In the genomic region with DNA sequence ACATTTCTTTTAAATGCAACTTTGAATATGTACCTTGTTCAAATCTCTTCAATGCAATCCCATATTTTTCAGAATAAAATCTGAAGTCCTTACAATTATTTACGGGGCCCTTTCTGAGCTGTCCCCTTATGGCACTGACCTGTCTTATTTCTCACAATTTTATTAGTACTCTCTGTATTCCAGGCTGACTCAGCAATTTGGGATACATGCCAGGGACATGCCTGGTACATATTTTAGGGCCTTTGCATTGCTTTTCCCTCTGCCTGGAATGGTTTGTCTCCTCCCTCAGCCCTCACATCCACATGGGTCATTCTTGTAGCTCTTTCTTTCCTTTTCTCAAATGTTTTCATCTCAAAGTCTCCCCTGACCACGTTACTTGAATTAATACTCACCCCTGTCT, we compare ENCODE assay signal across 18 cellular contexts.
DNase-seq lines count a peak whose midpoint lies in the region; ATAC-seq, FAIRE-seq and TF ChIP-seq lines count a peak whose summit lies in the region.
"Had no signal": no experiment of that assay in that cellular context is flagged by ENCODE, and none has a peak within 500 bp of the region (broad histone marks: within the 10 kb centered on the region; RNA-seq: fewer than 3 reads in every experiment).

No MANE protein-coding gene starts in this region.

- TF ChIP-seq RAD21 in H1 (IDR thresholded peaks at IDR 0.05 in 1 of 2, conservative IDR thresholded peaks at IDR 0.05 in 1 of 2; ENCODE audit: low read depth in 2 of 2, low read length in 2 of 2), result no peak

- H3K9ac ChIP-seq in H1 (replicated peaks in 1 of 4; ENCODE audit: extremely low read depth in 1 of 4, low read depth in 3 of 4, low read length in 3 of 4), result no peak overlapping the region
- H3K9ac ChIP-seq: BLaER1 had no signal

- no peak overlapping the region for H3K14ac ChIP-seq in H1 (ENCODE audit: insufficient read length)

- H3K79me1 ChIP-seq in H1 (ENCODE audit: low read depth, low read length), result no peaks in the 10 kb centered on the region

- H4K5ac ChIP-seq in H1 (ENCODE audit: insufficient read length, low read depth, low read length), result no peak overlapping the region

- no peak overlapping the region for H4K8ac ChIP-seq in H1 (ENCODE audit: extremely low read depth, insufficient read depth, low read length)

- no peak overlapping the region for H2BK12ac ChIP-seq in H1 (ENCODE audit: low read depth, low read length)

- TF ChIP-seq CTCF in RWPE1 (conservative IDR thresholded peaks at IDR 0.05; ENCODE audit: low read depth) (no peak), H1 (IDR thresholded peaks at IDR 0.05; ENCODE audit: control extremely low read depth in 1 of 3, insufficient read depth in 1 of 3, low read depth in 1 of 3, low read length in 3 of 3) (no peak)

- H4K20me1 ChIP-seq in H1 (replicated peaks in 1 of 2; ENCODE audit: control insufficient read depth in 1 of 2, insufficient read depth in 2 of 2, low read length in 2 of 2), result no peaks in the 10 kb centered on the region
- H4K20me1 ChIP-seq: BLaER1 had no signal

- H3K4me2 ChIP-seq in H1 (ENCODE audit: insufficient read depth in 1 of 2, low read depth in 2 of 2, low read length in 2 of 2), result no peak overlapping the region
- H3K4me2 ChIP-seq: BLaER1 had no signal

- H3K23me2 ChIP-seq in H1 (ENCODE audit: low read depth, low read length), result no peaks in the 10 kb centered on the region

- CTCF ChIA-PET in RWPE1 (lab: Yijun Ruan, JAX), result no interaction called here
- CTCF ChIA-PET in H1 (lab: Charles Lee; ENCODE audit: partially characterized antibody), result no interaction called here

- POLR2A ChIA-PET in RWPE1 (lab: Yijun Ruan, JAX; ENCODE audit: low non-redundant PET), result no interaction called here
- POLR2A ChIA-PET in H1 (lab: Charles Lee; ENCODE audit: partially characterized antibody), result no interaction called here

- no peak overlapping the region for H2BK20ac ChIP-seq in H1 (ENCODE audit: low read length)

- H3K23ac ChIP-seq in H1 (ENCODE audit: insufficient read length), result no peak overlapping the region

- H3K9me3 ChIP-seq in H1 (ENCODE audit: insufficient read depth in 2 of 2, low read depth in 1 of 2, low read length in 1 of 2), result peaks cover 4 to 10% of the 10 kb centered on the region in 2 experiments; a peak in 1 of 4 replicates
- H3K9me3 ChIP-seq: BLaER1 had no signal

- H3K36me3 ChIP-seq in H1 (ENCODE audit: control insufficient read depth in 2 of 4, insufficient read depth in 4 of 4, low read length in 3 of 4), result no peaks in the 10 kb centered on the region
- H3K36me3 ChIP-seq: BLaER1, cardiac muscle cell had no signal

- TF ChIP-seq POLR2A in H1 (IDR thresholded peaks at IDR 0.05; ENCODE audit: control extremely low read depth in 1 of 2, low read depth in 2 of 2, low read length in 2 of 2), result no peak

- DNase-seq in HCEC 1CT, result peak; percentile 25
- DNase-seq in RWPE1 (ENCODE audit: low spot score), result peak; percentile 22
- DNase-seq in H1 (ENCODE audit: low read depth in 1 of 2, low spot score in 2 of 2), result no peak
- peak; percentile 36 for DNase-seq in non-pigmented ciliary epithelial cell (ENCODE audit: low read depth)
- no peak for DNase-seq in activated CD4-positive, alpha-beta T cell treated with anti-CD3 and anti-CD28 coated beads for 4 hours
- DNase-seq: activated effector memory CD4-positive, alpha-beta T cell treated with Interleukin-2 at 50 U/mL for 16 hours; effector memory CD8-positive, alpha-beta T cell; GOT3; KBM-7; midbrain; NCI-H1694; occipital lobe; trophoblast cell had no signal

- no peak overlapping the region for H4K91ac ChIP-seq in H1 (replicated peaks; ENCODE audit: insufficient read length, low read length)

- no peak overlapping the region for H2AK5ac ChIP-seq in H1 (ENCODE audit: low read depth, low read length)

- no peak overlapping the region for H3K4ac ChIP-seq in H1 (replicated peaks; ENCODE audit: insufficient read length, low read depth, low read length)

- 0 out of 2 replicates have a peak overlapping the region, but pooled peaks have one; percentile 65 for H2AFZ ChIP-seq in H1 (ENCODE audit: low read length)

- peak overlapping the region; percentile 30 for H3K27ac ChIP-seq in RWPE1
- H3K27ac ChIP-seq in H1 (ENCODE audit: low read depth, low read length), result no peak overlapping the region
- H3K27ac ChIP-seq: BLaER1, cardiac muscle cell had no signal

- H2BK120ac ChIP-seq in H1 (replicated peaks; ENCODE audit: low read depth, low read length), result no peak overlapping the region

- H2BK5ac ChIP-seq in H1 (ENCODE audit: low read depth, low read length), result no peak overlapping the region

- no peaks in the 10 kb centered on the region for H3K79me2 ChIP-seq in H1 (ENCODE audit: control insufficient read depth in 1 of 2, insufficient read depth in 2 of 2, low read length in 2 of 2)

- H2BK15ac ChIP-seq in H1 (ENCODE audit: low read length), result no peak overlapping the region

- H3K27me3 ChIP-seq in H1 (replicated peaks in 1 of 4; ENCODE audit: control insufficient read depth in 3 of 4, extremely low read depth in 1 of 4, insufficient read depth in 3 of 4, low read length in 3 of 4), result no peaks in the 10 kb centered on the region
- H3K27me3 ChIP-seq: BLaER1, cardiac muscle cell had no signal

- no peak for TF ChIP-seq EP300 in H1 (IDR thresholded peaks at IDR 0.05; ENCODE audit: borderline replicate concordance in 1 of 2, low read depth in 2 of 2, low read length in 2 of 2)

- no peak for ATAC-seq in HG02938 (IDR thresholded peaks at IDR 0.05; ENCODE audit: unreplicated experiment)
- no peak for ATAC-seq in HG03159 (IDR thresholded peaks at IDR 0.05; ENCODE audit: unreplicated experiment)
- ATAC-seq: effector memory CD8-positive, alpha-beta T cell; stimulated activated effector memory CD8-positive, alpha-beta T cell treated with anti-CD3 and anti-CD28 coated beads, Interleukin-12 subunit alpha, Interleukin-12 subunit beta, amount 100 ng/mL, for 72 hours had no signal

- H3K18ac ChIP-seq in H1 (ENCODE audit: extremely low read depth, low read length), result no peak overlapping the region

- 80% methylated on average over 2 of the region's 2 CpGs; no CpG with 5 or more reads in 1 of the 2 experiments for WGBS in H1 (ENCODE audit: extremely low coverage in 1 of 2, insufficient coverage in 1 of 2, insufficient read length in 1 of 2, insufficient replicate concordance in 2 of 2, low coverage in 1 of 2, low lambda C conversion rate in 2 of 2, missing lambda C conversion rate in 1 of 2), 2 experiments

- H3K4me1 ChIP-seq in H1 (replicated peaks in 1 of 4; ENCODE audit: control insufficient read depth in 3 of 4, insufficient read depth in 4 of 4, low read length in 3 of 4), result peaks cover 0 to 4% (median 2%) of the 10 kb centered on the region in 4 experiments; a peak in 2 of 7 replicates
- H3K4me1 ChIP-seq: BLaER1 had no signal

- no peak overlapping the region for H3K4me3 ChIP-seq in H1 (ENCODE audit: extremely low read depth in 1 of 4, insufficient read depth in 2 of 4, low read depth in 3 of 4, low read length in 4 of 4)
- H3K4me3 ChIP-seq: BLaER1, cardiac muscle cell had no signal

- FAIRE-seq in H1 (lab: Jason Lieb, UNC), result no peak

- H3K56ac ChIP-seq in H1 (replicated peaks; ENCODE audit: insufficient read length, low read depth, low read length), result no peak overlapping the region

TF ChIP-seq in H1, 55 proteins besides CTCF, POLR2A, EP300 and RAD21:
- TF ChIP-seq PHF8 (conservative IDR thresholded peaks at IDR 0.05; ENCODE audit: low read depth, low read length) (no peak), TBP (IDR thresholded peaks at IDR 0.05; ENCODE audit: low read depth, low read length) (no peak), ZNF274 (IDR thresholded peaks at IDR 0.05; ENCODE audit: borderline replicate concordance, extremely low read depth, low read length) (no peak), BCL11A (IDR thresholded peaks at IDR 0.05; ENCODE audit: low read depth in 2 of 2, low read length in 2 of 2) (no peak), RXRA (IDR thresholded peaks at IDR 0.05; ENCODE audit: insufficient read depth, low read depth, low read length) (no peak), TAF1 (IDR thresholded peaks at IDR 0.05; ENCODE audit: low read depth, low read length) (no peak), KDM5A (IDR thresholded peaks at IDR 0.05; ENCODE audit: low read length) (no peak), RBBP5 (IDR thresholded peaks at IDR 0.05; ENCODE audit: borderline replicate concordance, low read depth, low read length) (no peak), SIX5 (IDR thresholded peaks at IDR 0.05; ENCODE audit: low read depth, low read length) (no peak), HDAC6 (IDR thresholded peaks at IDR 0.05; ENCODE audit: low read depth, low read length) (no peak)
TF ChIP-seq in H1: peak in this region for 0.

Comparison
In these comparisons a context has a peak if more than half of its experiments do, and no peak if none do; other contexts are left out.
1. DNase-seq: peak in HCEC 1CT (single experiment), RWPE1 (single experiment) and non-pigmented ciliary epithelial cell (single experiment); none in H1 (0 of 2) and activated CD4-positive, alpha-beta T cell treated with anti-CD3 and anti-CD28 coated beads for 4 hours (0 of 2).